22 cellular contexts compared by ENCODE assay signal in genomic region chr12:116497051-116497529, GRCh38.
A peak's percentile ranks its signal among the peaks of the same experiment; 100 is the strongest.
DNase-seq lines count a peak whose midpoint lies in the region; ATAC-seq and TF ChIP-seq lines count a peak whose summit lies in the region.
"Had no signal": no experiment of that assay in that cellular context is flagged by ENCODE, and none has a peak within 500 bp of the region (broad histone marks: within the 10 kb centered on the region; RNA-seq: fewer than 3 reads in every experiment).

No MANE protein-coding gene starts in this region.

- TF ChIP-seq CTCF in PC-9 (conservative IDR thresholded peaks at IDR 0.05) = no peak
- TF ChIP-seq CTCF in colonic mucosa (IDR thresholded peaks at IDR 0.05) = no peak
- no peak for TF ChIP-seq CTCF in nephron progenitor cell (IDR thresholded peaks at IDR 0.05)
- TF ChIP-seq CTCF in suprapubic skin (IDR thresholded peaks at IDR 0.05) = peak in 1 of 2 donors; percentile 19

- H3K4me2 ChIP-seq in PC-9 = no peak overlapping the region

- no peaks in the 10 kb centered on the region for H4K20me1 ChIP-seq in PC-9 (ENCODE audit: insufficient read depth)

- DNase-seq in PC-9 = no peak
- DNase-seq in colonic mucosa = peak; percentile 22
- no peak for DNase-seq in nephron progenitor cell
- peak in 1 of 2 donors; percentile 70 for DNase-seq in suprapubic skin (ENCODE audit: low spot score in 2 of 2)
- no peak for DNase-seq in NCI-H345 treated with DMSO at 0.1 percent for 48 hours (lab: John Stamatoyannopoulos, UW; ENCODE audit: unreplicated experiment)
- DNase-seq: activated CD4-positive, alpha-beta T cell treated with anti-CD3 and anti-CD28 coated beads, Interleukin-2, amount 50 U/mL, for 1 hour; activated T-cell treated with anti-CD3 and anti-CD28 coated beads, Interleukin-2, amount 50 U/mL, for 24 hours; body of pancreas; GOT3; kidney; midbrain; MV-4-11; NCI-H2081; NCI-H524 treated with DMSO at 0.1 percent for 48 hours; stimulated activated CD4-positive, alpha-beta T cell treated with anti-CD3 and anti-CD28 coated beads, Interleukin-4, amount 100 ng/mL, for 4 hours; stimulated activated CD8-positive, alpha-beta memory T cell treated with anti-CD3 and anti-CD28 coated beads, Interleukin-4, amount 100 ng/mL, for 48 hours had no signal

- 50% methylated on average over 10 of the region's 14 CpGs for WGBS in suprapubic skin

- no peaks in the 10 kb centered on the region for H3K9me3 Mint-ChIP-seq in nephron progenitor cell

- H3K9me3 ChIP-seq in PC-9 (ENCODE audit: insufficient read depth, low read depth) (no peaks in the 10 kb centered on the region), colonic mucosa (no peaks in the 10 kb centered on the region), suprapubic skin (no peaks in the 10 kb centered on the region)
- H3K9me3 ChIP-seq: body of pancreas, thoracic aorta had no signal

- H3K79me2 ChIP-seq in PC-9 (ENCODE audit: low read depth) = no peaks in the 10 kb centered on the region

- no peak for TF ChIP-seq POLR2A in suprapubic skin (IDR thresholded peaks at IDR 0.05)

- CTCF ChIA-PET in PC-9 (lab: Charles Lee) = no interaction called here

- H3K36me3 ChIP-seq in PC-9 (ENCODE audit: low read depth) (no peaks in the 10 kb centered on the region), colonic mucosa (no peaks in the 10 kb centered on the region), suprapubic skin (no peaks in the 10 kb centered on the region)
- H3K36me3 ChIP-seq: thoracic aorta had no signal

- peaks cover 58% of the 10 kb centered on the region for H3K4me1 ChIP-seq in PC-9 (replicated peaks; ENCODE audit: insufficient read depth)
- H3K4me1 ChIP-seq in colonic mucosa = no peaks in the 10 kb centered on the region
- H3K4me1 ChIP-seq in suprapubic skin = peaks cover 27% of the 10 kb centered on the region
- H3K4me1 ChIP-seq: body of pancreas had no signal

- BruUV-seq in PC-9 (replicated peaks; lab: Mats Ljungman, UMichigan) = no TSS peak

- H3K36me3 Mint-ChIP-seq in nephron progenitor cell (ENCODE audit: low read depth) = no peaks in the 10 kb centered on the region
- H3K36me3 Mint-ChIP-seq: activated naive CD8-positive, alpha-beta T cell had no signal

- H3K4me3 ChIP-seq in PC-9 (no peak overlapping the region), colonic mucosa (no peak overlapping the region), suprapubic skin (no peak overlapping the region)
- H3K4me3 ChIP-seq: body of pancreas, thoracic aorta had no signal

- TF ChIP-seq EP300 in suprapubic skin (IDR thresholded peaks at IDR 0.05) = no peak

- POLR2A ChIA-PET in PC-9 (lab: Charles Lee; ENCODE audit: unreplicated experiment) = no interaction called here

- H2AFZ ChIP-seq in PC-9 = no peak overlapping the region

- H3K27me3 Mint-ChIP-seq in nephron progenitor cell (ENCODE audit: low read depth, poor library complexity) = peaks cover 7% of the 10 kb centered on the region
- H3K27me3 Mint-ChIP-seq: activated naive CD8-positive, alpha-beta T cell; activated T-cell treated with anti-CD3 and anti-CD28 coated beads, Interleukin-2, amount 50 U/mL, for 24 hours; B cell had no signal

- intact Hi-C loops in PC-9 (cut with micrococcal nuclease; ENCODE audit: unreplicated experiment) = no loop called here
- intact Hi-C loops in colonic mucosa (cut with DNase I) = no loop called here

- H3K27ac Mint-ChIP-seq in nephron progenitor cell = peak overlapping the region; percentile 12
- H3K27ac Mint-ChIP-seq: activated naive CD8-positive, alpha-beta T cell; activated T-cell treated with anti-CD3 and anti-CD28 coated beads, Interleukin-2, amount 50 U/mL, for 24 hours; B cell had no signal

- peaks cover 33% of the 10 kb centered on the region for H3F3A ChIP-seq in PC-9 (ENCODE audit: insufficient read depth, low read depth)

- no peaks in the 10 kb centered on the region for H3K9me2 ChIP-seq in PC-9 (ENCODE audit: insufficient read depth)

- no peak overlapping the region for H3K4me3 Mint-ChIP-seq in nephron progenitor cell
- H3K4me3 Mint-ChIP-seq: activated naive CD8-positive, alpha-beta T cell; activated T-cell treated with anti-CD3 and anti-CD28 coated beads, Interleukin-2, amount 50 U/mL, for 24 hours; B cell had no signal

- peaks cover 24% of the 10 kb centered on the region for H3K4me1 Mint-ChIP-seq in nephron progenitor cell
- H3K4me1 Mint-ChIP-seq: B cell had no signal

- ATAC-seq in HG03457 (IDR thresholded peaks at IDR 0.05; ENCODE audit: unreplicated experiment) (no peak), HG03571 (IDR thresholded peaks at IDR 0.05; ENCODE audit: unreplicated experiment) (no peak)
- ATAC-seq: body of pancreas had no signal

- H3K27me3 ChIP-seq in PC-9 (ENCODE audit: insufficient read depth, low read depth) (no peaks in the 10 kb centered on the region), colonic mucosa (no peaks in the 10 kb centered on the region), suprapubic skin (no peaks in the 10 kb centered on the region)
- H3K27me3 ChIP-seq: body of pancreas had no signal

- H3K9ac ChIP-seq in colonic mucosa (ENCODE audit: low read depth in 2 of 2, low read length in 2 of 2) = no peak overlapping the region

- H3K27ac ChIP-seq in PC-9 (peak overlapping the region; percentile 95; the same call in 1 of the 2 replicates), colonic mucosa (no peak overlapping the region), suprapubic skin (peak overlapping the region; percentile 22)
- H3K27ac ChIP-seq: body of pancreas, HL-60, thoracic aorta had no signal
